In genomic region chr3:107172411-107172810, GRCh38 we compare ENCODE assay signal across 26 cellular contexts.
"Had no signal": no experiment of that assay in that cellular context is flagged by ENCODE, and none has a peak within 500 bp of the region (broad histone marks: within the 10 kb centered on the region; RNA-seq: fewer than 3 reads in every experiment).

No MANE protein-coding gene starts in this region.

- H3K4me3 ChIP-seq: stomach, suprapubic skin, testis, thoracic aorta, thyroid gland, tibial artery, tibial nerve, transverse colon, upper lobe of left lung, upper lobe of right lung, uterus, vagina had no signal

- DNase-seq: stimulated activated CD4-positive, alpha-beta T cell treated with anti-CD3 and anti-CD28 coated beads, Interleukin-2, amount 100 ng/mL, for 48 hours; stimulated activated CD4-positive, alpha-beta T cell treated with anti-CD3 and anti-CD28 coated beads, Interleukin-4, amount 100 ng/mL, for 1 hour; stimulated activated CD4-positive, alpha-beta T cell treated with anti-CD3 and anti-CD28 coated beads, Interleukin-4, amount 100 ng/mL, for 24 hours; stimulated activated CD4-positive, alpha-beta T cell treated with anti-CD3 and anti-CD28 coated beads, Interleukin-4, amount 100 ng/mL, for 4 hours; stimulated activated CD8-positive, alpha-beta memory T cell treated with anti-CD3 and anti-CD28 coated beads, Interleukin-4, amount 100 ng/mL, for 48 hours; stimulated activated naive B cell treated with anti-CD40 and anti-IgM and Interleukin-4, amounts not matched to agents 10 μg/mL and 1 μg/mL and 100 μg/mL, for 72 hours; stimulated activated naive CD4-positive, alpha-beta T cell; stimulated activated naive CD4-positive, alpha-beta T cell treated with Interleukin-2 at 50 U/mL for 16 hours; stimulated activated naive CD8-positive, alpha-beta T cell treated with anti-CD3 and anti-CD28 coated beads, Interleukin-15, amount 100 ng/mL, for 72 hours; stimulated activated naive CD8-positive, alpha-beta T cell treated with anti-CD3 and anti-CD28 coated beads, Interleukin-15, Interleukin-2, amounts not matched to agents 100 U/mL and 50 U/mL, for 24 hours; stomach; substantia nigra; testis; thyroid gland; tibial artery; transverse colon; trophoblast cell; upper lobe of left lung; upper lobe of right lung; uterus had no signal

- H3K36me3 ChIP-seq: suprapubic skin, thoracic aorta, thyroid gland, tibial artery, transverse colon, upper lobe of left lung, upper lobe of right lung, uterus, vagina had no signal

- H3K9me3 ChIP-seq: testis, thyroid gland, transverse colon, upper lobe of right lung, vagina had no signal

- ATAC-seq: stimulated activated effector memory CD8-positive, alpha-beta T cell treated with anti-CD3 and anti-CD28 coated beads, Interleukin-12 subunit alpha, Interleukin-12 subunit beta, amount 100 ng/mL, for 72 hours; stimulated activated memory B cell treated with anti-CD40 and anti-IgM and Interleukin-4, amounts not matched to agents 10 μg/mL and 1 μg/mL and 100 μg/mL, for 72 hours; stimulated activated naive B cell treated with anti-CD40 and anti-IgM and Interleukin-4, amounts not matched to agents 10 μg/mL and 1 μg/mL and 100 μg/mL, for 72 hours; stimulated activated naive CD8-positive, alpha-beta T cell treated with anti-CD3 and anti-CD28 coated beads, Interleukin-15, amount 100 ng/mL, for 72 hours; stimulated activated naive CD8-positive, alpha-beta T cell treated with anti-CD3 and anti-CD28 coated beads, Interleukin-15, Interleukin-2, amounts not matched to agents 100 U/mL and 50 U/mL, for 24 hours; upper lobe of right lung had no signal

- H3K27me3 ChIP-seq: stomach, suprapubic skin, testis, thyroid gland, tibial artery, tibial nerve, transverse colon, upper lobe of left lung, upper lobe of right lung, uterus, vagina had no signal

- H3K27ac ChIP-seq: stomach, suprapubic skin, testis, thoracic aorta, thyroid gland, tibial artery, tibial nerve, transverse colon, upper lobe of left lung, upper lobe of right lung, uterus, vagina had no signal

- H3K4me1 ChIP-seq: stomach, suprapubic skin, testis, thyroid gland, tibial artery, tibial nerve, transverse colon, upper lobe of left lung, upper lobe of right lung, uterus, vagina had no signal
